In the genomic region with DNA sequence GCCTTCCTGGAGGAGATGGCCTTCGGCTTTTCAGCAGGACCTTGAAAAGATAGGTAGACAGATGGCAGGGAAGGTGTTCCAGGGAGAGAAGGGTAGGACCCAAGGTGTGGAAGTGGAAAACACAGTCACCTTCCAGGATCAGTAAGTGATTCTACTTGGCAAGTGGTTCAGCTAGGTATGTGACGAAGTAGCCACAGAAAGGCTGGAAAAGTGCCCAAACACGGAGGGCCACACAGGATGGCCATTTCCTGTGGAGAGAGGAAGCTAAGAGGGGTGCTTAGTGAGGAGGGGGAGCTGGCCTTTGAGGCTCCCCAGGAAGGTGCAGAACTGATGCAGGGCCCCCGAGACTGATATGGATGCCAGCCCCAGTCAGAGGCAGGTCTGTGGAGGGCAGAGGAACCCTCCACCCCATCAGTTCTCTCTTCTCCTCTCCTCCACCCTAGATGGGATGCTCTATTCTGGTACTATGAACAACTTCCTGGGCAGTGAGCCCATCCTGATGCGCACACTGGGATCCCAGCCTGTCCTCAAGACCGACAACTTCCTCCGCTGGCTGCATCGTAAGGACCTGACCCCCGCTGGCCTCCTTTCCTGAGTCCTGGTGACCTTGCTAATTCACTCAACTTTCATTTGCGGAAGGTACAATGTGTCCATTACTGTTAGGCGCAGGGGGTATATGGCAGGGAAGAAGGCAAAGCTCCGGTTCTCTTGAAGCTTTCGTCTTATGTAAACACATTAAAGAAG, we compare ENCODE assay signal across 10 cellular contexts. TPM values are rescaled to one million over a fixed set of nuclear protein-coding genes. Genes with fewer than 3 reads are reported as not detected.
DNase-seq lines count a peak whose midpoint lies in the region; ATAC-seq, FAIRE-seq and TF ChIP-seq lines count a peak whose summit lies in the region.
"Had no signal": no experiment of that assay in that cellular context is flagged by ENCODE, and none has a peak within 500 bp of the region (broad histone marks: within the 10 kb centered on the region; RNA-seq: fewer than 3 reads in every experiment).

No MANE protein-coding gene starts in this region.

- peak overlapping the region; percentile 25 for H3K4me3 ChIP-seq in CD8-positive, alpha-beta memory T cell (ENCODE audit: low read length)
- H3K4me3 ChIP-seq in parathyroid adenoma (ENCODE audit: low read depth, low read length): no peak overlapping the region

- H3K79me2 ChIP-seq in parathyroid adenoma: no peaks in the 10 kb centered on the region

- peaks cover 0 to 6% (median 0%) of the 10 kb centered on the region in 3 donors for H3K36me3 Mint-ChIP-seq in CD8-positive, alpha-beta memory T cell
- peaks cover 21% of the 10 kb centered on the region for H3K36me3 Mint-ChIP-seq in activated CD4-positive, alpha-beta memory T cell treated with anti-CD3 and anti-CD28 coated beads, Interleukin-2, amount 10 ng/mL, durations not matched to agents 7 days and 5 days (ENCODE audit: low read depth)

- H3K27me3 Mint-ChIP-seq in CD8-positive, alpha-beta memory T cell: peaks cover 0 to 2% of the 10 kb centered on the region in 2 donors
- H3K27me3 Mint-ChIP-seq in activated CD4-positive, alpha-beta memory T cell treated with anti-CD3 and anti-CD28 coated beads, Interleukin-2, amount 10 ng/mL, durations not matched to agents 7 days and 5 days: no peaks in the 10 kb centered on the region

- peak overlapping the region; percentile 41 to 84 (median 76) for H3K4me3 Mint-ChIP-seq in CD8-positive, alpha-beta memory T cell
- H3K4me3 Mint-ChIP-seq in activated CD4-positive, alpha-beta memory T cell treated with anti-CD3 and anti-CD28 coated beads, Interleukin-2, amount 10 ng/mL, durations not matched to agents 7 days and 5 days: peak overlapping the region; percentile 56

- no peaks in the 10 kb centered on the region for H3K9me3 ChIP-seq in CD8-positive, alpha-beta memory T cell (ENCODE audit: low read length)
- H3K9me3 ChIP-seq in parathyroid adenoma (ENCODE audit: control insufficient read depth, low read length): no peaks in the 10 kb centered on the region

- H3K27me3 ChIP-seq in CD8-positive, alpha-beta memory T cell (ENCODE audit: insufficient read depth, low read length, poor library complexity, severe bottlenecking): no peaks in the 10 kb centered on the region
- H3K27me3 ChIP-seq in parathyroid adenoma (ENCODE audit: control insufficient read depth, insufficient read depth, low read length): no peaks in the 10 kb centered on the region

- peak overlapping the region; percentile 64 for H2AFZ ChIP-seq in parathyroid adenoma

- H3K27ac Mint-ChIP-seq in CD8-positive, alpha-beta memory T cell: peak overlapping the region in 4 of 8 donors; percentile 52 to 68 (median 64)
- peak overlapping the region; percentile 66 for H3K27ac Mint-ChIP-seq in activated CD4-positive, alpha-beta memory T cell treated with anti-CD3 and anti-CD28 coated beads, Interleukin-2, amount 10 ng/mL, durations not matched to agents 7 days and 5 days

- CTCF ChIA-PET in CD8-positive, alpha-beta memory T cell (lab: Charles Lee): no interaction called here
- CTCF ChIA-PET in activated CD4-positive, alpha-beta memory T cell treated with anti-CD3 and anti-CD28 coated beads, Interleukin-2, amount 10 ng/mL, durations not matched to agents 7 days and 5 days (lab: Charles Lee): interaction anchor here (1.3 to 2.3 kb wide), 2 partner anchors 12 to 65 kb away, joined by 4 to 19 read pairs; no protein-coding TSS in a partner anchor

- no peak for TF ChIP-seq CTCF in parathyroid adenoma (IDR thresholded peaks at IDR 0.05)

- H3K4me1 Mint-ChIP-seq in CD8-positive, alpha-beta memory T cell: peaks cover 34 to 47% (median 36%) of the 10 kb centered on the region in 3 donors
- peaks cover 66% of the 10 kb centered on the region for H3K4me1 Mint-ChIP-seq in activated CD4-positive, alpha-beta memory T cell treated with anti-CD3 and anti-CD28 coated beads, Interleukin-2, amount 10 ng/mL, durations not matched to agents 7 days and 5 days

- no peak for FAIRE-seq in H54 (lab: Jason Lieb, UNC)
- FAIRE-seq: G401.6 had no signal

- no peak overlapping the region for H3K27ac ChIP-seq in CD8-positive, alpha-beta memory T cell (ENCODE audit: low read depth, low read length)
- H3K27ac ChIP-seq in parathyroid adenoma: peak overlapping the region; percentile 11

- no peak for ATAC-seq in GM21423 (IDR thresholded peaks at IDR 0.05; ENCODE audit: unreplicated experiment)

- H3K9me3 Mint-ChIP-seq in CD8-positive, alpha-beta memory T cell: no peaks in the 10 kb centered on the region
- peaks cover 2% of the 10 kb centered on the region for H3K9me3 Mint-ChIP-seq in activated CD4-positive, alpha-beta memory T cell treated with anti-CD3 and anti-CD28 coated beads, Interleukin-2, amount 10 ng/mL, durations not matched to agents 7 days and 5 days

- H3K4me2 ChIP-seq in parathyroid adenoma (ENCODE audit: low read length): peak overlapping the region; percentile 50

- POLR2A ChIA-PET in CD8-positive, alpha-beta memory T cell (lab: Charles Lee): no interaction called here
- POLR2A ChIA-PET in activated CD4-positive, alpha-beta memory T cell treated with anti-CD3 and anti-CD28 coated beads, Interleukin-2, amount 10 ng/mL, durations not matched to agents 7 days and 5 days (lab: Charles Lee): interaction anchor here (1.3 to 3.3 kb wide), 6 partner anchors 12 to 123 kb away, joined by 3 to 13 read pairs (median 8); a partner anchor contains a TSS

- TF ChIP-seq POLR2A in H54 (IDR thresholded peaks at IDR 0.05; ENCODE audit: low read depth, low read length): no peak

- H3K36me3 ChIP-seq in CD8-positive, alpha-beta memory T cell (ENCODE audit: insufficient read depth, low read length): no peaks in the 10 kb centered on the region
- no peaks in the 10 kb centered on the region for H3K36me3 ChIP-seq in parathyroid adenoma (ENCODE audit: control insufficient read depth, insufficient read depth, low read length)

- H3K4me1 ChIP-seq in CD8-positive, alpha-beta memory T cell (ENCODE audit: insufficient read depth, low read length): peaks cover 4% of the 10 kb centered on the region
- H3K4me1 ChIP-seq in parathyroid adenoma: peaks cover 4% of the 10 kb centered on the region

- DNase-seq in CD8-positive, alpha-beta memory T cell: no peak
- DNase-seq in activated CD4-positive, alpha-beta memory T cell treated with anti-CD3 and anti-CD28 coated beads, Interleukin-2, amount 10 ng/mL, durations not matched to agents 7 days and 5 days: no peak
- DNase-seq in globus pallidus (ENCODE audit: low spot score) (peak; percentile 22), NOMO-1 (lab: John Stamatoyannopoulos, UW; ENCODE audit: unreplicated experiment in 2 of 2) (no peak), T1000 (lab: John Stamatoyannopoulos, UW) (no peak), H54 (ENCODE audit: insufficient read length, low spot score) (no peak)
- DNase-seq: MV-4-11 had no signal

- H3K9ac ChIP-seq in parathyroid adenoma: no peak overlapping the region

RNA-seq across cellular contexts. Expression of a gene that starts 6.8 kb away (rescaled TPM):
- total RNA-seq in CD8-positive, alpha-beta memory T cell: 10 to 100 TPM; 21.6 to 23.0 TPM
- polyA plus RNA-seq in CD8-positive, alpha-beta memory T cell: 10.7 TPM
- 10 to 100 TPM; 20.8 to 21.5 TPM for total RNA-seq in activated CD4-positive, alpha-beta memory T cell treated with anti-CD3 and anti-CD28 coated beads, Interleukin-2, amount 10 ng/mL, durations not matched to agents 7 days and 5 days

RNA-seq across cellular contexts. Expression of a gene that starts 33.7 kb away (rescaled TPM):
- 10 to 100 TPM; 30.8 to 32.4 TPM for total RNA-seq in CD8-positive, alpha-beta memory T cell
- polyA plus RNA-seq in CD8-positive, alpha-beta memory T cell: 21.4 TPM
- 10 to 100 TPM; 27.7 to 36.3 TPM for total RNA-seq in activated CD4-positive, alpha-beta memory T cell treated with anti-CD3 and anti-CD28 coated beads, Interleukin-2, amount 10 ng/mL, durations not matched to agents 7 days and 5 days

RNA-seq across cellular contexts. Expression of a gene that starts 45.7 kb away (rescaled TPM):
- total RNA-seq in CD8-positive, alpha-beta memory T cell: 100 to 1,000 TPM; 325 to 335 TPM
- polyA plus RNA-seq in CD8-positive, alpha-beta memory T cell: 13.9 TPM
- total RNA-seq in activated CD4-positive, alpha-beta memory T cell treated with anti-CD3 and anti-CD28 coated beads, Interleukin-2, amount 10 ng/mL, durations not matched to agents 7 days and 5 days: 100 to 1,000 TPM in 1 of 2 experiments, 10 to 100 TPM in 1; 93.6 to 101 TPM

RNA-seq across cellular contexts. Expression of a gene that starts 52.6 kb away (rescaled TPM):
- 10 to 100 TPM; 85.9 to 88.3 TPM for total RNA-seq in CD8-positive, alpha-beta memory T cell
- polyA plus RNA-seq in CD8-positive, alpha-beta memory T cell: 83.3 TPM
- total RNA-seq in activated CD4-positive, alpha-beta memory T cell treated with anti-CD3 and anti-CD28 coated beads, Interleukin-2, amount 10 ng/mL, durations not matched to agents 7 days and 5 days: 10 to 100 TPM; 65.5 to 67.7 TPM
